In the genomic region with DNA sequence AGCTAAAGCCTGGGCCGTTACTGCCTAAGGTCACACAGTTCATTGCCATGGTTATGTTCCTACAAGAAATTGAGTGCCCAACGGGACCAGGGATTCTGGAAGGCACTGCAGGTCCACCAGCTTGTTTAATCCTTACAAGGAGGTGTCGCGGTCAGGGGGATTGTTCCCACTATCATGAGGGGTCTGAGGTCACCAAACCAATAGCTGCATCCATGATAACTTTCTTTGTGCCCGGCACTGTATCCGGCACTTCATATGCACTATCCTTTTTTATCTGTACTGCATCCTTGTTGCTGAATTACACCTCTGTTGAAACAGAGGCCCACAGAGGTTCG, we compare ENCODE assay signal across 17 cellular contexts.
A peak's percentile ranks its signal among the peaks of the same experiment; 100 is the strongest.
DNase-seq lines count a peak whose midpoint lies in the region; ATAC-seq and TF ChIP-seq lines count a peak whose summit lies in the region.
"Had no signal": no experiment of that assay in that cellular context is flagged by ENCODE, and none has a peak within 500 bp of the region (broad histone marks: within the 10 kb centered on the region; RNA-seq: fewer than 3 reads in every experiment).

No MANE protein-coding gene starts in this region.

- no peaks in the 10 kb centered on the region for H3K9me2 ChIP-seq in neural cell (ENCODE audit: insufficient read depth, low read length)

- TF ChIP-seq EP300 in neural cell (conservative IDR thresholded peaks at IDR 0.05; ENCODE audit: poor library complexity, severe bottlenecking): no peak

- H3K27me3 Mint-ChIP-seq in MCF 10A (ENCODE audit: insufficient read depth, unreplicated experiment) (no peaks in the 10 kb centered on the region), endothelial cell (ENCODE audit: unreplicated experiment) (peaks cover 16% of the 10 kb centered on the region), Caco-2 (ENCODE audit: insufficient read depth, unreplicated experiment) (no peaks in the 10 kb centered on the region)
- H3K27me3 Mint-ChIP-seq: activated CD4-positive, alpha-beta T cell treated with anti-CD3 and anti-CD28 coated beads, Interleukin-2, amount 10 ng/mL, durations not matched to agents 24 days and 14 days; dendritic cell treated with granulocyte-macrophage colony-stimulating factor and Interleukin-4, amounts not matched to agents 40 ng/mL and 50 ng/mL, for 4 days; T-helper 17 cell had no signal

- peaks cover 48% of the 10 kb centered on the region for H3K36me3 Mint-ChIP-seq in MCF 10A (ENCODE audit: insufficient read depth, unreplicated experiment)
- peaks cover 50% of the 10 kb centered on the region for H3K36me3 Mint-ChIP-seq in endothelial cell (ENCODE audit: low read depth, unreplicated experiment)
- H3K36me3 Mint-ChIP-seq in Caco-2 (ENCODE audit: insufficient read depth, unreplicated experiment): peaks cover 41% of the 10 kb centered on the region

- H3K36me3 ChIP-seq in breast epithelium (no peaks in the 10 kb centered on the region), neural cell (ENCODE audit: insufficient read depth, low read length) (peaks cover 24% of the 10 kb centered on the region), Caco-2 (ENCODE audit: control insufficient read depth, insufficient read depth, low read length) (peaks cover 4% of the 10 kb centered on the region)

- ATAC-seq in GM21576 (IDR thresholded peaks at IDR 0.05; ENCODE audit: unreplicated experiment): no peak

- H3K4me3 ChIP-seq in breast epithelium: no peak overlapping the region
- peak overlapping the region; percentile 43 for H3K4me3 ChIP-seq in neural cell (ENCODE audit: low read length)
- H3K4me3 ChIP-seq in Caco-2 (ENCODE audit: low read depth, low read length): no peak overlapping the region
- H3K4me3 ChIP-seq: BLaER1 treated with 17β-estradiol and CSF1 and Interleukin-3, amounts not matched to agents 10 nM and 100 nM; hepatocyte; mucosa of descending colon; tibial nerve had no signal

- no peaks in the 10 kb centered on the region for H3K9me3 Mint-ChIP-seq in MCF 10A (ENCODE audit: unreplicated experiment)
- no peaks in the 10 kb centered on the region for H3K9me3 Mint-ChIP-seq in endothelial cell (ENCODE audit: unreplicated experiment)
- no peaks in the 10 kb centered on the region for H3K9me3 Mint-ChIP-seq in Caco-2 (ENCODE audit: unreplicated experiment)
- H3K9me3 Mint-ChIP-seq: activated CD4-positive, alpha-beta T cell treated with anti-CD3 and anti-CD28 coated beads, Interleukin-2, amount 10 ng/mL, durations not matched to agents 24 days and 14 days; dendritic cell treated with granulocyte-macrophage colony-stimulating factor and Interleukin-4, amounts not matched to agents 40 ng/mL and 50 ng/mL, for 4 days had no signal

- no peak overlapping the region for H3K4me3 Mint-ChIP-seq in MCF 10A (ENCODE audit: unreplicated experiment)
- no peak overlapping the region for H3K4me3 Mint-ChIP-seq in endothelial cell (ENCODE audit: unreplicated experiment)
- H3K4me3 Mint-ChIP-seq in Caco-2 (ENCODE audit: unreplicated experiment): no peak overlapping the region
- H3K4me3 Mint-ChIP-seq: activated CD4-positive, alpha-beta T cell treated with anti-CD3 and anti-CD28 coated beads, Interleukin-2, amount 10 ng/mL, durations not matched to agents 24 days and 14 days; dendritic cell treated with granulocyte-macrophage colony-stimulating factor and Interleukin-4, amounts not matched to agents 40 ng/mL and 50 ng/mL, for 4 days; T-helper 17 cell had no signal

- POLR2A ChIA-PET in MCF 10A (lab: Yijun Ruan, JAX) (interaction anchor here (0.7 to 1.0 kb wide), 4 partner anchors 251 to 296 kb away, joined by 3 read pairs; no protein-coding TSS in a partner anchor), Caco-2 (lab: Charles Lee) (no interaction called here)

- H3K27me3 ChIP-seq in breast epithelium (no peaks in the 10 kb centered on the region), neural cell (ENCODE audit: insufficient read depth, low read depth, low read length) (no peaks in the 10 kb centered on the region), Caco-2 (replicated peaks; ENCODE audit: control insufficient read depth, insufficient read depth, low read length) (no peaks in the 10 kb centered on the region)
- H3K27me3 ChIP-seq: BLaER1 treated with 17β-estradiol and CSF1 and Interleukin-3, amounts not matched to agents 10 nM and 100 nM; hepatocyte; neutrophil; tibial nerve had no signal

- BruUV-seq in MCF 10A (replicated peaks; lab: Mats Ljungman, UMichigan) (no TSS peak), Caco-2 (replicated peaks; lab: Mats Ljungman, UMichigan) (no TSS peak)

- H3K79me2 ChIP-seq in neural cell (replicated peaks; ENCODE audit: insufficient read depth, low read length): no peaks in the 10 kb centered on the region
- H3K79me2 ChIP-seq: hepatocyte had no signal

- H3K27ac Mint-ChIP-seq in MCF 10A (ENCODE audit: low read depth, unreplicated experiment): no peak overlapping the region
- H3K27ac Mint-ChIP-seq in endothelial cell (ENCODE audit: unreplicated experiment): peak overlapping the region; percentile 38
- H3K27ac Mint-ChIP-seq in Caco-2 (ENCODE audit: unreplicated experiment): no peak overlapping the region
- H3K27ac Mint-ChIP-seq: activated CD4-positive, alpha-beta T cell treated with anti-CD3 and anti-CD28 coated beads, Interleukin-2, amount 10 ng/mL, durations not matched to agents 24 days and 14 days; dendritic cell treated with granulocyte-macrophage colony-stimulating factor and Interleukin-4, amounts not matched to agents 40 ng/mL and 50 ng/mL, for 4 days; T-helper 17 cell had no signal

- H3K4me1 Mint-ChIP-seq in MCF 10A (ENCODE audit: insufficient read depth, unreplicated experiment) (no peaks in the 10 kb centered on the region), endothelial cell (ENCODE audit: unreplicated experiment) (peaks cover 21% of the 10 kb centered on the region), Caco-2 (ENCODE audit: low read depth, unreplicated experiment) (no peaks in the 10 kb centered on the region)

- peak overlapping the region; percentile 30 for H3K4me2 ChIP-seq in neural cell (ENCODE audit: low read length)
- H3K4me2 ChIP-seq: hepatocyte had no signal

- DNase-seq in breast epithelium (ENCODE audit: low spot score in 2 of 2) (no peak), MCF 10A (ENCODE audit: unreplicated experiment) (no peak), endothelial cell (ENCODE audit: low spot score) (no peak), NCI-H187 treated with DMSO at 0.1 percent for 48 hours (lab: John Stamatoyannopoulos, UW) (no peak), DMS153 (lab: John Stamatoyannopoulos, UW) (no peak), Caco-2 (no peak)
- DNase-seq: NCI-H524 treated with DMSO at 0.1 percent for 48 hours, T-helper 17 cell had no signal

- CTCF ChIA-PET in MCF 10A (lab: Yijun Ruan, JAX) (interaction anchor here (0.6 to 2.1 kb wide), 20 partner anchors 9 to 423 kb away, joined by 3 to 8 read pairs (median 4); no protein-coding TSS in a partner anchor), Caco-2 (lab: Charles Lee) (interaction anchor here (0.5 to 2.4 kb wide), 15 partner anchors 9 to 293 kb away, joined by 3 to 15 read pairs (median 3); no protein-coding TSS in a partner anchor)

- no peaks in the 10 kb centered on the region for H3K4me1 ChIP-seq in breast epithelium
- no peaks in the 10 kb centered on the region for H3K4me1 ChIP-seq in Caco-2

- TF ChIP-seq RAD21 in neural cell (conservative IDR thresholded peaks at IDR 0.05): no peak

- peak overlapping the region; percentile 68 for H3K9ac ChIP-seq in neural cell (ENCODE audit: low read length)

- H3K27ac ChIP-seq in breast epithelium: peak overlapping the region; percentile 58 to 72
- peak overlapping the region; percentile 96 for H3K27ac ChIP-seq in neural cell (ENCODE audit: low read length)
- H3K27ac ChIP-seq: hepatocyte, neutrophil had no signal

- no peaks in the 10 kb centered on the region for H4K20me1 ChIP-seq in neural cell (ENCODE audit: insufficient read depth)

- TF ChIP-seq POLR2A in breast epithelium (IDR thresholded peaks at IDR 0.05): no peak

- no peak overlapping the region for H2AFZ ChIP-seq in neural cell (ENCODE audit: low read depth, low read length)
- H2AFZ ChIP-seq: hepatocyte had no signal

- peaks cover 7% of the 10 kb centered on the region for H3F3A ChIP-seq in neural cell (ENCODE audit: insufficient read depth, low read length, poor library complexity, severe bottlenecking)

- H3K9me3 ChIP-seq in breast epithelium: no peaks in the 10 kb centered on the region
- no peaks in the 10 kb centered on the region for H3K9me3 ChIP-seq in neural cell (ENCODE audit: low read length)
- H3K9me3 ChIP-seq in Caco-2: no peaks in the 10 kb centered on the region
- H3K9me3 ChIP-seq: BLaER1 treated with 17β-estradiol and CSF1 and Interleukin-3, amounts not matched to agents 10 nM and 100 nM; mucosa of descending colon; neutrophil; tibial nerve had no signal

- intact Hi-C loops in breast epithelium (cut with DNase I; ENCODE audit: low total_unique reads) (loop anchor here (1.0 kb wide), 1 partner anchor 30 kb away; no protein-coding TSS in a partner anchor), MCF 10A (cut with micrococcal nuclease) (loop anchor here (1.0 to 5.0 kb wide), 3 partner anchors 75 to 294 kb away; no protein-coding TSS in a partner anchor), Caco-2 (cut with micrococcal nuclease; ENCODE audit: unreplicated experiment) (loop anchor here (1.0 to 5.0 kb wide), 4 partner anchors 26 to 294 kb away; no protein-coding TSS in a partner anchor)

- TF ChIP-seq CTCF in breast epithelium (IDR thresholded peaks at IDR 0.05) (no peak), MCF 10A (IDR thresholded peaks at IDR 0.05; ENCODE audit: unreplicated experiment) (no peak), endothelial cell (IDR thresholded peaks at IDR 0.05; ENCODE audit: unreplicated experiment) (no peak), neural cell (IDR thresholded peaks at IDR 0.05; ENCODE audit: poor library complexity, severe bottlenecking) (no peak), Caco-2 (IDR thresholded peaks at IDR 0.05; ENCODE audit: insufficient read depth in 1 of 2, low read depth in 1 of 2, low read length in 1 of 2, severe bottlenecking in 1 of 2, unreplicated experiment in 1 of 2) (no peak)
